1 cellular context compared by ENCODE assay signal in genomic region chr9:136204086-136204805, GRCh38.
TF ChIP-seq lines count a peak whose summit lies in the region.

No MANE protein-coding gene starts in this region.

TF ChIP-seq in IMR-90, 13 proteins besides CTCF, POLR2A, EP300 and RAD21:
- TF ChIP-seq USF2 (IDR thresholded peaks at IDR 0.05; ENCODE audit: low read depth, low read length) (no peak), SMC3 (IDR thresholded peaks at IDR 0.05; ENCODE audit: low read depth, low read length) (no peak), ELK1 (IDR thresholded peaks at IDR 0.05; ENCODE audit: borderline replicate concordance, low read depth, low read length) (no peak), MAFK (IDR thresholded peaks at IDR 0.05; ENCODE audit: low read depth, low read length) (no peak), CEBPB (IDR thresholded peaks at IDR 0.05; ENCODE audit: low read depth, low read length) (no peak), CHD1 (IDR thresholded peaks at IDR 0.05; ENCODE audit: low read depth, low read length) (no peak), MAZ (IDR thresholded peaks at IDR 0.05; ENCODE audit: borderline replicate concordance, low read depth, low read length) (no peak), FOS (IDR thresholded peaks at IDR 0.05; ENCODE audit: low read depth, low read length) (no peak), RFX5 (IDR thresholded peaks at IDR 0.05; ENCODE audit: low read depth, low read length) (no peak), RCOR1 (IDR thresholded peaks at IDR 0.05; ENCODE audit: insufficient replicate concordance, low read length) (no peak), MXI1 (IDR thresholded peaks at IDR 0.05; ENCODE audit: borderline replicate concordance, low read depth, low read length) (no peak), NFE2L2 (IDR thresholded peaks at IDR 0.05; ENCODE audit: low read depth, low read length) (no peak), BHLHE40 (IDR thresholded peaks at IDR 0.05; ENCODE audit: low read depth, low read length) (no peak)
